ENCODE assay signal across 7 cellular contexts in the genomic region with DNA sequence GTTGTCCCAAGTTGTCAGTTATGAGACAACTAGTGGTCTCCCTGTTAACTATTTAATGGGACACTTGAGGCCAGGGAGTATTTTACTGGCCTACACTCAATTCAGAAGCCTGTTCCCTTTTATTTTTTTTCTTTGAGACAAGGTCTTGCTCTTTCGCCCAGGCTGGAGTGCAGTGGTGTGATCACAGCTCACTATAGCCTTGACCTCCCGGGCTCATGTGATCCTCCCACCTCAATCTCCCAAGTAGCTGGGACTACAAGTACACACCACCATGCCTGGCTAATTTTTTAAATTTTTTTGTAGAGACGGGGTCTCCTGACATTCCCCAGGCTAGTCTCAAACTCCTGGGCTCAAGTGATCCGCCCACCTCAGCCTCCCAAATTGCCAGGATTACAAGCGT. TPM values are rescaled to one million over a fixed set of nuclear protein-coding genes. Genes with fewer than 3 reads are reported as not detected.
DNase-seq lines count a peak whose midpoint lies in the region; ATAC-seq and TF ChIP-seq lines count a peak whose summit lies in the region.
"Not testable (repeated sequence)": the region's sequence is repeated elsewhere in the genome, so short reads cannot be mapped to it uniquely, and the experiment has no call there.
"Had no signal": no experiment of that assay in that cellular context is flagged by ENCODE, and none has a peak within 500 bp of the region (broad histone marks: within the 10 kb centered on the region; RNA-seq: fewer than 3 reads in every experiment).

No MANE protein-coding gene starts in this region.

- POLR2A ChIA-PET in WTC11 (lab: Charles Lee): interaction anchor here (0.6 kb wide), 1 partner anchor 178 kb away, joined by 3 read pairs; no protein-coding TSS in a partner anchor

- not testable (repeated sequence) for H3K9me3 ChIP-seq in spleen

- H3K36me3 Mint-ChIP-seq in CD14-positive monocyte (peaks cover 29 to 39% of the 10 kb centered on the region in 2 donors), GM23338 (ENCODE audit: low read depth) (peaks cover 54% of the 10 kb centered on the region), WTC11 (peaks cover 45% of the 10 kb centered on the region), nephron progenitor cell (ENCODE audit: low read depth) (peaks cover 67% of the 10 kb centered on the region)
- H3K36me3 Mint-ChIP-seq in activated naive CD4-positive, alpha-beta T cell treated with anti-CD3 and anti-CD28 coated beads, Interleukin-2, amount 10 ng/mL, durations not matched to agents 7 days and 5 days: peaks cover 36% of the 10 kb centered on the region

- H3K4me3 Mint-ChIP-seq in CD14-positive monocyte; GM23338; WTC11; activated naive CD4-positive, alpha-beta T cell treated with anti-CD3 and anti-CD28 coated beads, Interleukin-2, amount 10 ng/mL, durations not matched to agents 7 days and 5 days; nephron progenitor cell: not testable (repeated sequence)

- not testable (repeated sequence) for H3K9me3 Mint-ChIP-seq in CD14-positive monocyte; GM23338; WTC11; activated naive CD4-positive, alpha-beta T cell treated with anti-CD3 and anti-CD28 coated beads, Interleukin-2, amount 10 ng/mL, durations not matched to agents 7 days and 5 days; nephron progenitor cell

- 89 to 93% (median 92%) methylated on average over 5 of the region's 5 CpGs for WGBS in spleen, 5 donors

- not testable (repeated sequence) for H3K27me3 ChIP-seq in GM23338 (ENCODE audit: insufficient read depth); spleen (replicated peaks in 1 of 7)

- not testable (repeated sequence) for H3K27ac ChIP-seq in GM23338 (ENCODE audit: low read depth); spleen

- H4K20me1 ChIP-seq in GM23338 (replicated peaks; ENCODE audit: insufficient read depth): peaks cover 22% of the 10 kb centered on the region

- not testable (repeated sequence) for DNase-seq in CD14-positive monocyte (ENCODE audit: low spot score); GM23338 (ENCODE audit: low spot score); WTC11 (ENCODE audit: low spot score); activated naive CD4-positive, alpha-beta T cell treated with anti-CD3 and anti-CD28 coated beads, Interleukin-2, amount 10 ng/mL, durations not matched to agents 7 days and 5 days; nephron progenitor cell
- peak; percentile 21 for DNase-seq in spleen

- ATAC-seq in GM23338, WTC11: not testable (repeated sequence)

- not testable (repeated sequence) for H3K4me3 ChIP-seq in GM23338, spleen

- intact Hi-C loops in CD14-positive monocyte (cut with micrococcal nuclease); spleen (cut with DNase I; ENCODE audit: low total_unique reads): not testable (repeated sequence)

- not testable (repeated sequence) for TF ChIP-seq POLR2A in spleen (IDR thresholded peaks at IDR 0.05)

- peaks cover 16% of the 10 kb centered on the region for H3K36me3 ChIP-seq in GM23338 (ENCODE audit: insufficient read depth)
- peaks cover 0 to 87% (median 17%) of the 10 kb centered on the region in 6 donors for H3K36me3 ChIP-seq in spleen

- CTCF ChIA-PET in WTC11 (lab: Charles Lee): interaction anchor here (0.5 kb wide), 1 partner anchor 190 kb away, joined by 4 read pairs; no protein-coding TSS in a partner anchor
- CTCF ChIA-PET in activated naive CD4-positive, alpha-beta T cell treated with anti-CD3 and anti-CD28 coated beads, Interleukin-2, amount 10 ng/mL, durations not matched to agents 7 days and 5 days (lab: Charles Lee): not testable (repeated sequence)

- H3K4me2 ChIP-seq in GM23338: not testable (repeated sequence)

- not testable (repeated sequence) for H3F3A ChIP-seq in GM23338 (replicated peaks; ENCODE audit: low read depth)

- not testable (repeated sequence) for TF ChIP-seq CTCF in CD14-positive monocyte (IDR thresholded peaks at IDR 0.05); GM23338 (conservative IDR thresholded peaks at IDR 0.05; ENCODE audit: low read depth in 2 of 2); WTC11 (IDR thresholded peaks at IDR 0.05); nephron progenitor cell (IDR thresholded peaks at IDR 0.05); spleen (IDR thresholded peaks at IDR 0.05 in 8 of 11, conservative IDR thresholded peaks at IDR 0.05 in 3 of 11)

- H3K4me1 ChIP-seq in GM23338 (ENCODE audit: insufficient read depth): not testable (repeated sequence)
- peaks cover 0 to 15% (median 1%) of the 10 kb centered on the region in 6 donors for H3K4me1 ChIP-seq in spleen

- not testable (repeated sequence) for H3K79me2 ChIP-seq in GM23338 (replicated peaks; ENCODE audit: insufficient read depth)

- H3K9me2 ChIP-seq in GM23338 (ENCODE audit: insufficient read depth): not testable (repeated sequence)

- H2AFZ ChIP-seq in GM23338: not testable (repeated sequence)

- H3K27ac Mint-ChIP-seq in CD14-positive monocyte (peak overlapping the region in 4 of 7 donors; percentile 8 to 57 (median 32)), GM23338 (peak overlapping the region; percentile 35; the same call in 1 of the 2 replicates), WTC11 (0 out of 2 replicates have a peak overlapping the region, but pooled peaks have one; percentile 29), nephron progenitor cell (peak overlapping the region; percentile 81)
- H3K27ac Mint-ChIP-seq in activated naive CD4-positive, alpha-beta T cell treated with anti-CD3 and anti-CD28 coated beads, Interleukin-2, amount 10 ng/mL, durations not matched to agents 7 days and 5 days: peak overlapping the region; percentile 65

- H3K4me1 Mint-ChIP-seq in CD14-positive monocyte (peaks cover 11% of the 10 kb centered on the region), GM23338 (peaks cover 19% of the 10 kb centered on the region), WTC11 (peaks cover 16% of the 10 kb centered on the region; the same call in 1 of the 2 replicates), nephron progenitor cell (peaks cover 12% of the 10 kb centered on the region)
- peaks cover 28% of the 10 kb centered on the region for H3K4me1 Mint-ChIP-seq in activated naive CD4-positive, alpha-beta T cell treated with anti-CD3 and anti-CD28 coated beads, Interleukin-2, amount 10 ng/mL, durations not matched to agents 7 days and 5 days

- H3K27me3 Mint-ChIP-seq in CD14-positive monocyte (ENCODE audit: low read depth in 3 of 3); WTC11 (ENCODE audit: low read depth); activated naive CD4-positive, alpha-beta T cell treated with anti-CD3 and anti-CD28 coated beads, Interleukin-2, amount 10 ng/mL, durations not matched to agents 7 days and 5 days; nephron progenitor cell (ENCODE audit: low read depth, poor library complexity): not testable (repeated sequence)
- H3K27me3 Mint-ChIP-seq in GM23338 (ENCODE audit: insufficient read depth, low read depth, poor library complexity): peaks cover 33% of the 10 kb centered on the region

RNA-seq across cellular contexts. Expression of a gene that starts 27.5 kb away (rescaled TPM):
- polyA plus RNA-seq in CD14-positive monocyte (under 1 TPM; 0.30 to 0.60 TPM), GM23338 (2016; fragmentation: Nextera tagmentation; extraction: Ambion mirVana) (2.5 and 4.0 TPM in 2 replicates), spleen (1 to 10 TPM; 2.3 to 4.6 (median 2.8) TPM)
- 1.8 and 4.6 TPM in 2 replicates for total RNA-seq in GM23338 (2014; rRNA removed; shearing (Covaris generic))
- total RNA-seq in WTC11 (2021) (3.9 to 6.0 TPM (median 5.5 TPM) in 3 replicates), spleen (10 to 100 TPM in 6 of 7 donors, 1 to 10 TPM in 1; 8.5 to 34.8 (median 25.0) TPM)
- total RNA-seq: B cell had no signal

RNA-seq across cellular contexts. Expression of a gene that starts 35.5 kb away (rescaled TPM):
- 100 to 1,000 TPM; 147 to 160 TPM for polyA plus RNA-seq in CD14-positive monocyte
- total RNA-seq in GM23338 (2014; rRNA removed; shearing (Covaris generic)): 77.7 and 78.3 TPM in 2 replicates
- 26.9 and 31.2 TPM in 2 replicates for polyA plus RNA-seq in GM23338 (2016; fragmentation: Nextera tagmentation; extraction: Ambion mirVana)
- total RNA-seq in WTC11 (2021): 51.7 to 58.6 TPM (median 54.4 TPM) in 3 replicates
- 10 to 100 TPM; 63.3 to 93.5 (median 69.6) TPM for total RNA-seq in spleen
- polyA plus RNA-seq in spleen: 10 to 100 TPM; 46.3 to 60.0 (median 48.5) TPM

Comparison
In these comparisons a context has a peak if more than half of its experiments do, and no peak if none do; other contexts are left out.
1. H3K27ac Mint-ChIP-seq: peak in every context shown above with its lines; median percentile 81 in nephron progenitor cell; 65 in activated naive CD4-positive, alpha-beta T cell treated with anti-CD3 and anti-CD28 coated beads, Interleukin-2, amount 10 ng/mL, durations not matched to agents 7 days and 5 days; 35 in GM23338; 32 in CD14-positive monocyte; 29 in WTC11.